ENCODE assay signal across 21 cellular contexts in the genomic region with DNA sequence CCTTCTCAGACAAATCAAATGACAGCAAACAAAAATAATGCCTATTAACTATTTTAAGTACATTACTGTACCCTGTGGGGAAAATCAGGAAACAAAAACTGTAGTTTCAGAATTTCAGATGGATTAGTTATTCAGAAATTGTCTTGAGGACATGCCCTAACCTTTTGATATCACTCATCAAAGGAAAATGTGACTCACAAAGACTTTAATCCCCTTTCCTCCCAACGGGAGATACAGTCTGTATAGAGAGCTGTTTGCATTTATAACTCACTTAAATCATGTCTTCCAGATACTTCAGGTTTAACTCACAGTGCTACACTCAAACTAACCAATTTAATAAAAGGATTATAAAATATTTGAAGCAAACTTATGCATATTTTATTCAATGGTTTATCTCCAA.
DNase-seq lines count a peak whose midpoint lies in the region; ATAC-seq, FAIRE-seq and TF ChIP-seq lines count a peak whose summit lies in the region.
"Had no signal": no experiment of that assay in that cellular context is flagged by ENCODE, and none has a peak within 500 bp of the region (broad histone marks: within the 10 kb centered on the region; RNA-seq: fewer than 3 reads in every experiment).

No MANE protein-coding gene starts in this region.

- H3K4me1 ChIP-seq in A673 (ENCODE audit: insufficient read depth, low read length, poor library complexity, severe bottlenecking) (no peaks in the 10 kb centered on the region), astrocyte (ENCODE audit: insufficient read depth, low read length) (no peaks in the 10 kb centered on the region)
- H3K4me1 ChIP-seq: ascending aorta, colonic mucosa had no signal

- no TSS peak for BruUV-seq in A673 (replicated peaks; lab: Mats Ljungman, UMichigan)

- ATAC-seq in HG03442 (IDR thresholded peaks at IDR 0.05; ENCODE audit: unreplicated experiment) = no peak
- ATAC-seq: left colon had no signal

- H3K4me3 Mint-ChIP-seq in astrocyte (ENCODE audit: unreplicated experiment) = no peak overlapping the region
- H3K4me3 Mint-ChIP-seq: CD4-positive, CD25-positive, alpha-beta regulatory T cell; H9; IgD-negative memory B cell; neural progenitor cell had no signal

- H3K9ac ChIP-seq in astrocyte (ENCODE audit: low read length) = no peak overlapping the region
- H3K9ac ChIP-seq: neural progenitor cell had no signal

- no peak overlapping the region for H3K4me2 ChIP-seq in astrocyte (ENCODE audit: low read length)
- H3K4me2 ChIP-seq: neural progenitor cell had no signal

- no peaks in the 10 kb centered on the region for H3K27me3 Mint-ChIP-seq in astrocyte (ENCODE audit: low read depth, unreplicated experiment)
- H3K27me3 Mint-ChIP-seq: CD4-positive, CD25-positive, alpha-beta regulatory T cell had no signal

- POLR2A ChIA-PET in A673 (lab: Charles Lee; ENCODE audit: low non-redundant PET) = no interaction called here

- no peak overlapping the region for H2AFZ ChIP-seq in astrocyte (ENCODE audit: low read depth, low read length)
- H2AFZ ChIP-seq: neural progenitor cell had no signal

- H3K36me3 ChIP-seq in A673 (ENCODE audit: insufficient read depth, low read length, poor library complexity, severe bottlenecking) (no peaks in the 10 kb centered on the region), astrocyte (ENCODE audit: insufficient read depth, low read length) (no peaks in the 10 kb centered on the region)
- H3K36me3 ChIP-seq: ascending aorta, colonic mucosa had no signal

- H3K9me3 ChIP-seq in A673 (ENCODE audit: low read depth, low read length, poor library complexity, severe bottlenecking) (no peaks in the 10 kb centered on the region), astrocyte (ENCODE audit: insufficient read depth, low read depth, low read length) (no peaks in the 10 kb centered on the region)
- H3K9me3 ChIP-seq: ascending aorta, colonic mucosa had no signal

- intact Hi-C loops in A673 (cut with micrococcal nuclease; ENCODE audit: unreplicated experiment) = no loop called here
- intact Hi-C loops in lower leg skin (cut with DNase I; ENCODE audit: low total_unique reads) = no loop called here

- H3K9me3 Mint-ChIP-seq in astrocyte (ENCODE audit: unreplicated experiment) = no peaks in the 10 kb centered on the region
- H3K9me3 Mint-ChIP-seq: H9, IgD-negative memory B cell, neural progenitor cell had no signal

- H3K27ac ChIP-seq in A673 (ENCODE audit: low read depth, low read length, poor library complexity, severe bottlenecking) (no peak overlapping the region), astrocyte (ENCODE audit: low read depth, low read length) (no peak overlapping the region)
- H3K27ac ChIP-seq: ascending aorta, colonic mucosa, neural progenitor cell had no signal

- TF ChIP-seq POLR2A in lower leg skin (IDR thresholded peaks at IDR 0.05) = no peak

- no peak overlapping the region for H3K4me3 ChIP-seq in A673 (ENCODE audit: low read depth, low read length, poor library complexity, severe bottlenecking)
- H3K4me3 ChIP-seq in astrocyte (ENCODE audit: insufficient read depth, low read depth, low read length) = no peak overlapping the region
- H3K4me3 ChIP-seq in lower leg skin (ENCODE audit: low read depth, poor library complexity, severe bottlenecking) = no peak overlapping the region
- H3K4me3 ChIP-seq: ascending aorta, colonic mucosa, neural progenitor cell had no signal

- H3K27me3 ChIP-seq in A673 (replicated peaks; ENCODE audit: insufficient read depth, low read depth, low read length, poor library complexity) = no peaks in the 10 kb centered on the region
- no peaks in the 10 kb centered on the region for H3K27me3 ChIP-seq in astrocyte (ENCODE audit: insufficient read depth, low read length)
- H3K27me3 ChIP-seq: ascending aorta, colonic mucosa, neural progenitor cell had no signal

- H3K36me3 Mint-ChIP-seq in astrocyte (ENCODE audit: low read depth, unreplicated experiment) = no peaks in the 10 kb centered on the region
- H3K36me3 Mint-ChIP-seq: CD4-positive, CD25-positive, alpha-beta regulatory T cell; IgD-negative memory B cell had no signal

- no peaks in the 10 kb centered on the region for H3K79me2 ChIP-seq in astrocyte (ENCODE audit: insufficient read depth, low read length)

- FAIRE-seq in astrocyte (lab: Jason Lieb, UNC) = no peak
- FAIRE-seq: GM12892 had no signal

- DNase-seq in A673 (ENCODE audit: low spot score) (peak; percentile 67), LHCN-M2 (ENCODE audit: low read depth) (peak; percentile 90), astrocyte (ENCODE audit: low read depth) (peak; percentile 26), kidney tubule cell (ENCODE audit: low spot score) (peak; percentile 40), NCI-H2081 treated with DMSO at 0.1 percent for 48 hours (lab: John Stamatoyannopoulos, UW) (no peak), activated T-cell treated with anti-CD3 and anti-CD28 coated beads for 4 hours (no peak), lower leg skin (ENCODE audit: low spot score in 2 of 2) (no peak)
- DNase-seq: activated CD4-positive, alpha-beta T cell treated with anti-CD3 and anti-CD28 coated beads, Interleukin-2, amount 50 U/mL, for 4 hours; activated naive CD4-positive, alpha-beta T cell; CD4-positive, CD25-positive, alpha-beta regulatory T cell; colonic mucosa; DMS53; H9; left colon; NCI-H187; NCI-H2227 treated with DMSO at 0.1 percent for 48 hours had no signal

- H3K4me1 Mint-ChIP-seq in astrocyte (ENCODE audit: low read depth, unreplicated experiment) = no peaks in the 10 kb centered on the region
- H3K4me1 Mint-ChIP-seq: CD4-positive, CD25-positive, alpha-beta regulatory T cell; IgD-negative memory B cell had no signal

- TF ChIP-seq CTCF in A673 (conservative IDR thresholded peaks at IDR 0.05; ENCODE audit: low read depth, low read length) (no peak), astrocyte (IDR thresholded peaks at IDR 0.05; ENCODE audit: insufficient read depth, low read depth, low read length) (no peak), lower leg skin (IDR thresholded peaks at IDR 0.05) (no peak)

- CTCF ChIA-PET in A673 (lab: Charles Lee) = no interaction called here

- H3K27ac Mint-ChIP-seq in astrocyte (ENCODE audit: unreplicated experiment) = no peak overlapping the region
- H3K27ac Mint-ChIP-seq: CD4-positive, CD25-positive, alpha-beta regulatory T cell; H9; IgD-negative memory B cell; neural progenitor cell had no signal

- H4K20me1 ChIP-seq in astrocyte (ENCODE audit: insufficient read depth, low read length) = no peaks in the 10 kb centered on the region

- 12 to 14% methylated on average over 1 of the region's 1 CpG for WGBS in lower leg skin, 2 donors

Comparison
In these comparisons a context has a peak if more than half of its experiments do, and no peak if none do; other contexts are left out.
1. DNase-seq: peak in A673 (single experiment), LHCN-M2 (single experiment), astrocyte (single experiment) and kidney tubule cell (single experiment); none in NCI-H2081 treated with DMSO at 0.1 percent for 48 hours (single experiment), activated T-cell treated with anti-CD3 and anti-CD28 coated beads for 4 hours (single experiment) and lower leg skin (0 of 2).